ENCODE assay signal across 1 cellular context in the genomic region with DNA sequence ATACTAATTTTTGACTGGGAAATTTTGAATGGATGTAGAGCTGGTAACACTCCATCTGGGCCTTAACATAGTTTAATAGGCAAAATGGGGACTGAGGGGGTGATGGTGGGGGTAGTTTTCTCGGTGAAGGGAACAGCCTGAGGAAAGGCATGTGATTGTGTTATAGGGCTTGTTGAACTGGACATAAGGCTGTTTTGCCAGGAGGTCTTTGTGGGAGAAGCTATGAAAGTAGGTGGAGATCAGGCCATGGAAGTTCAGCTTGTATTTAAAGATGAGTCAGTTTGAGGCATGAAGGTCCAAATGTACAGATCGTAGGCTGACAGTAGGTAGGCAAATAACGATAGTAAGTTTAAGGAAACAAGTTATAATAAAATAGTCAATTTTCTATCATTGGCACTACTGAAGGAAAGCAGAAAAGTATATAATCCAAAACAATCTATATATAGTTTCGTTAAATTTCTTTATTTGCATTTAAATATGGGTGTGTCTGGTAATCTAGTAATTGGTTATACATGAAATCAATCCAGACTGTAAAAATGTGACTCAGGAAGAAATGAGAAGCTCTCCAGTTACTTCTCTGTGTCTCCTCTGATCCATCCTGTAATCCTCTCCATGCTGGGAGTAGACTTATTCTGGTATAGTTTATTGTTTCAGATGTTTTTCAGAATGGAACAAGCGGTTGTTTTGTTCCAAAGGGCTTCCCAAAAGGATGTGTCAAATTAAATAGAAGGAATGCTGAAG.
TF ChIP-seq lines count a peak whose summit lies in the region.

No MANE protein-coding gene starts in this region.

TF ChIP-seq in endothelial cell of umbilical vein, 7 proteins besides CTCF, POLR2A, EP300 and RAD21 (continued from another document):
- TF ChIP-seq JUN (IDR thresholded peaks at IDR 0.05; ENCODE audit: borderline replicate concordance, insufficient read depth, insufficient read length, low read depth) (no peak), MYC (IDR thresholded peaks at IDR 0.05; ENCODE audit: low read depth, low read length) (no peak), POLR2AphosphoS5 (IDR thresholded peaks at IDR 0.05; ENCODE audit: insufficient read depth, low read depth, low read length) (no peak), FOS (IDR thresholded peaks at IDR 0.05; ENCODE audit: borderline replicate concordance, insufficient read depth, low read length) (no peak)
- TF ChIP-seq, protein P1, sequence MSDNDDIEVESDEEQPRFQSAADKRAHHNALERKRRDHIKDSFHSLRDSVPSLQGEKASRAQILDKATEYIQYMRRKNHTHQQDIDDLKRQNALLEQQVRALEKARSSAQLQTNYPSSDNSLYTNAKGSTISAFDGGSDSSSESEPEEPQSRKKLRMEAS (IDR thresholded peaks at IDR 0.05; ENCODE audit: insufficient read depth, insufficient read length), result no peak
